Comparison of ENCODE assay signal across 17 cellular contexts in the genomic region with DNA sequence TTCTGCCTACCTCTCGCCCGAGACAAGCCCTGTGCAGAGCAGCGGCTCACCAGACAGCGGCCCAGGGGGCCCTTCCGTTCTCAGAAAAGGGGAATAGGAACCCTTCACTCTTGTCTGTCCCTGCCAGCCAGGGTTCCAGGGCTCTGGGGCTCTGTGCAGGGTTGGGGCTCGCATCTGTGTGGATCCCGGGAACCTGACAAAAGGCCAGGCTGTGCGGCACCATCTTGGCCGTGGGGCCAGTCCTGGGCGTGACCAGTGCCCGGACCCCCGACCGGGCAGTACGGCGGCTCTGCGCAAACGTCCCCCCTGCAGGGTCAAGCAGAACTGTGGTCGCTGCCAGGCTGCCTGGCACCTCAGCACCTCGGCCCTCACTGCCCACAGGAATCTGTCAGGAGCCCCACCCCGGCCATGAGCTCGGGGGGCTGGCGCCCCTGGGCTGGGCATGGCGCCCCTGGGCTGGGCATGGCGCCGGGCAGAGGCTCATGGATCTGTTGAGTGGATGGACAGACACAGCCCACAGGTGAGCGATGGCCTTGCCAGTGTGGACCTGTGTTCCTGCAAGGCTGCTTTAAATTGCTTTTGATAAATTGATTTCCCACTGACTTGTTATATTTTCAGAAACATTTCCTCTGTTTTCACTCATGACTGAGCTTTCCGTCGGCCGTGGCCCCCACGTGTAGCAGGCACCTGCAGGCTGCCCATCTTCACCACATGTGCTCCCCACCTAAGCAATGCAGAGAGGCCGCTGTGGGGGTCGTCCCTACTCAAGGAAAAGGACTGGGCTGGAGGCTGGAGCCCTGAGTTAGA.
"Had no signal": no experiment of that assay in that cellular context is flagged by ENCODE, and none has a peak within 500 bp of the region (broad histone marks: within the 10 kb centered on the region; RNA-seq: fewer than 3 reads in every experiment).

No MANE protein-coding gene starts in this region.

- H3K27ac ChIP-seq: epithelial cell of prostate, neutrophil, ovary, thyroid gland had no signal

- H3K36me3 ChIP-seq: neutrophil, ovary, thyroid gland had no signal

- H3K9me3 ChIP-seq: neutrophil, ovary, thyroid gland had no signal

- H3K4me3 ChIP-seq: ovary, thyroid gland had no signal

- H3K27me3 ChIP-seq: ovary, thyroid gland had no signal

- FAIRE-seq: keratinocyte, urothelium cell line had no signal

- DNase-seq: activated B cell treated with CpG ODN at 0.5 μM for 24 hours; activated CD4-positive, alpha-beta memory T cell treated with anti-CD3 and anti-CD28 coated beads for 36 hours; activated CD8-positive, alpha-beta memory T cell treated with anti-CD3 and anti-CD28 coated beads, Interleukin-2, amount 10 ng/mL, durations not matched to agents 7 days and 5 days; activated effector memory CD4-positive, alpha-beta T cell treated with anti-CD3 and anti-CD28 coated beads, Interleukin-2, amount 50 U/mL, for 16 hours; activated naive CD4-positive, alpha-beta T cell treated with anti-CD3 and anti-CD28 coated beads, Interleukin-2, amount 10 ng/mL, durations not matched to agents 7 days and 5 days; activated T-cell treated with anti-CD3 and anti-CD28 coated beads for 4 hours; amygdala; natural killer cell; stimulated activated CD4-positive, alpha-beta T cell treated with anti-CD3 and anti-CD28 coated beads, Interleukin-4, amount 100 ng/mL, for 4 hours; T-helper 9 cell; thyroid gland had no signal

- ATAC-seq: activated CD4-positive, alpha-beta T cell treated with anti-CD3 and anti-CD28 coated beads for 36 hours; activated CD8-positive, alpha-beta memory T cell treated with anti-CD3 and anti-CD28 coated beads, Interleukin-2, amount 10 ng/mL, durations not matched to agents 7 days and 5 days; natural killer cell had no signal
